In the genomic region with DNA sequence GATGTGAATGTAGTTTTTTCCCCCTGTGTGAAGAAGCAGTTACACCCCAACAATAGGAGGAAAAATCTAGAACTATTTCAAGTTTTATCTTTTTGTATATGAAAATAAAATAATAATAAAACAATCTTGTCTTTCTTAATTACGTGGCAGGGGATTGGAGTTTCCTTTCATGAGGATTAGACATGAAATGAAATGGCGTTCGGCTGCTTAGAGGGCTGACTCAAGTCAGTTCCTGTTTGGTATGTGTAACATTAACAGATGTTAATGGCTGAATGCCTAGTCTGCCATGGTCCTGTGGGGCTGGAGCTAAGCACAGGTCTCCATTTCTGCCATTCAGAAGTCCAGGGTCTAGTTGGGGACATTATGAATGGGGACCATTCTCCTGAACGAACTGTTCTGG, we compare ENCODE assay signal across 1 cellular context.
TF ChIP-seq lines count a peak whose summit lies in the region.

No MANE protein-coding gene starts in this region.

TF ChIP-seq in IMR-90, 13 proteins besides CTCF, POLR2A, EP300 and RAD21:
- TF ChIP-seq SMC3 (IDR thresholded peaks at IDR 0.05; ENCODE audit: low read depth, low read length) = no peak
TF ChIP-seq in IMR-90: peak in this region for 0.
